ENCODE assay signal across 22 cellular contexts in genomic region chr6:43903739-43904290, GRCh38.
"Had no signal": no experiment of that assay in that cellular context is flagged by ENCODE, and none has a peak within 500 bp of the region (broad histone marks: within the 10 kb centered on the region; RNA-seq: fewer than 3 reads in every experiment).

No MANE protein-coding gene starts in this region.

- H3K27ac Mint-ChIP-seq: activated CD4-positive, alpha-beta memory T cell treated with anti-CD3 and anti-CD28 coated beads, Interleukin-2, amount 10 ng/mL, durations not matched to agents 7 days and 5 days; activated CD4-positive, alpha-beta T cell treated with anti-CD3 and anti-CD28 coated beads for 36 hours; activated naive CD4-positive, alpha-beta T cell treated with anti-CD3 and anti-CD28 coated beads for 36 hours; activated naive CD8-positive, alpha-beta T cell; activated T-helper 17 cell treated with anti-CD3 and anti-CD28 coated beads, Interleukin-2, amount 50 U/mL, for 72 hours; T-cell had no signal

- ATAC-seq: activated CD4-positive, alpha-beta T cell treated with anti-CD3 and anti-CD28 coated beads for 36 hours; activated T-helper 17 cell treated with anti-CD3 and anti-CD28 coated beads, Interleukin-2, amount 50 U/mL, for 72 hours; T-cell had no signal

- H3K36me3 Mint-ChIP-seq: activated naive CD8-positive, alpha-beta T cell; T-cell had no signal

- H3K4me1 Mint-ChIP-seq: activated CD4-positive, alpha-beta memory T cell treated with anti-CD3 and anti-CD28 coated beads, Interleukin-2, amount 10 ng/mL, durations not matched to agents 7 days and 5 days; activated CD4-positive, alpha-beta T cell treated with anti-CD3 and anti-CD28 coated beads for 36 hours; activated T-helper 17 cell treated with anti-CD3 and anti-CD28 coated beads, Interleukin-2, amount 50 U/mL, for 72 hours; T-cell had no signal

- H3K36me3 ChIP-seq: brain microvascular endothelial cell had no signal

- H3K4me3 Mint-ChIP-seq: activated CD4-positive, alpha-beta memory T cell treated with anti-CD3 and anti-CD28 coated beads, Interleukin-2, amount 10 ng/mL, durations not matched to agents 7 days and 5 days; activated CD4-positive, alpha-beta T cell treated with anti-CD3 and anti-CD28 coated beads for 36 hours; activated naive CD4-positive, alpha-beta T cell treated with anti-CD3 and anti-CD28 coated beads for 36 hours; activated naive CD8-positive, alpha-beta T cell; activated T-helper 17 cell treated with anti-CD3 and anti-CD28 coated beads, Interleukin-2, amount 50 U/mL, for 72 hours; T-cell had no signal

- DNase-seq: activated CD4-positive, alpha-beta memory T cell treated with anti-CD3 and anti-CD28 coated beads, Interleukin-2, amount 10 ng/mL, durations not matched to agents 7 days and 5 days; activated CD4-positive, alpha-beta T cell treated with anti-CD3 and anti-CD28 coated beads for 36 hours; activated CD4-positive, alpha-beta T cell treated with anti-CD3 and anti-CD28 coated beads, Interleukin-2, amount 50 U/mL, for 1 hour; activated CD4-positive, CD25-positive, alpha-beta regulatory T cell; activated gamma-delta T cell; activated naive CD4-positive, alpha-beta T cell treated with anti-CD3 and anti-CD28 coated beads for 36 hours; activated T-cell treated with anti-CD3 and anti-CD28 coated beads for 4 hours; activated T-cell treated with anti-CD3 and anti-CD28 coated beads, Interleukin-2, amount 50 U/mL, for 48 hours; cerebellar nuclear complex; Kasumi-1; NCI-H1105 treated with DMSO at 0.1 percent for 48 hours; NCI-H1436 treated with DMSO at 0.1 percent for 48 hours; NCI-H187; NCI-H2081; NCI-H510A treated with DMSO at 0.1 percent for 48 hours; NCI-H69; SHP77 treated with DMSO at 0.1 percent for 48 hours; T-cell; T-helper 2 cell had no signal

- H3K27me3 ChIP-seq: brain microvascular endothelial cell had no signal

- H3K9me3 Mint-ChIP-seq: activated CD4-positive, alpha-beta memory T cell treated with anti-CD3 and anti-CD28 coated beads, Interleukin-2, amount 10 ng/mL, durations not matched to agents 7 days and 5 days; activated naive CD4-positive, alpha-beta T cell treated with anti-CD3 and anti-CD28 coated beads for 36 hours; activated T-helper 17 cell treated with anti-CD3 and anti-CD28 coated beads, Interleukin-2, amount 50 U/mL, for 72 hours; T-cell had no signal
